1 cellular context compared by ENCODE assay signal in the genomic region with DNA sequence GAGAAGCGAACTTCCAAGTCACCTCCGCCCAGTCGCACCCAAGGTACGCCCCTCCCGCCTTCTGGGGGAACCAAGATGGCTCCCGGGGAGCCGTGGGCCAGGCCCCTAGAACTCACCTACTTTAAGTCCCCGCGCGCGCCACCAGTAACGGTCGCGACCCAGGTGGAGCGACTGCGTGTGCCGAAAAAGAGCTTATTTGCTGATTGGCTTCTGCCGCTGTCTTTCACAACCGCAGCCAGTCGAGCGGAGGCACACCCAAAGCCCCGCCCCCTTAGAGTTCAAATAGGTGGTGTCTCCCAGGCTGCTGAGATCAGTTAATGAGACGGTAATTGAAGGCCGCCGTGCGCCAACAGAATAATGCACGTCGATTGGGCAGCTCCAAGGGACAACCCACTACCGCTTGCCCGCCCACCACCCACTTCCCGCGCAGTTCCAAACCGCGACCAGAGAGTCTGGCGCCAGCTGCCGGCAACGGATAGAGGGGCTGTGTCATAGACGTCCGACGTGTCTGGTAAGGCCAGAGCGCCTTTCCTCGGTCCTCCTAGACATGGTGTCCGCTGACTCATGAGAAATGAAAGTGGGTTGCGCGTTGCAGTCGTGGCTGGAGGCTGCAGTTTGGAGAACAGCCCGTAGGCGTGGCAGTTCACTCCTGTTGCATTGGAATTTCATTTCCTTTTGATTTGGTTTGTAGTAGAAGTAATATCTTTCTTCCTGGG.
A peak's percentile ranks its signal among the peaks of the same experiment; 100 is the strongest.
TF ChIP-seq lines count a peak whose summit lies in the region.

Gene MDC1, minus strand, starts transcription at position 153 of the 716 bp plus-strand sequence. CDS start 2,106 bp downstream, outside the sequence.

TF ChIP-seq in WTC11, 78 proteins besides CTCF, POLR2A, EP300 and RAD21 (continued from another document and continues in another):
- TF ChIP-seq, protein P1, sequence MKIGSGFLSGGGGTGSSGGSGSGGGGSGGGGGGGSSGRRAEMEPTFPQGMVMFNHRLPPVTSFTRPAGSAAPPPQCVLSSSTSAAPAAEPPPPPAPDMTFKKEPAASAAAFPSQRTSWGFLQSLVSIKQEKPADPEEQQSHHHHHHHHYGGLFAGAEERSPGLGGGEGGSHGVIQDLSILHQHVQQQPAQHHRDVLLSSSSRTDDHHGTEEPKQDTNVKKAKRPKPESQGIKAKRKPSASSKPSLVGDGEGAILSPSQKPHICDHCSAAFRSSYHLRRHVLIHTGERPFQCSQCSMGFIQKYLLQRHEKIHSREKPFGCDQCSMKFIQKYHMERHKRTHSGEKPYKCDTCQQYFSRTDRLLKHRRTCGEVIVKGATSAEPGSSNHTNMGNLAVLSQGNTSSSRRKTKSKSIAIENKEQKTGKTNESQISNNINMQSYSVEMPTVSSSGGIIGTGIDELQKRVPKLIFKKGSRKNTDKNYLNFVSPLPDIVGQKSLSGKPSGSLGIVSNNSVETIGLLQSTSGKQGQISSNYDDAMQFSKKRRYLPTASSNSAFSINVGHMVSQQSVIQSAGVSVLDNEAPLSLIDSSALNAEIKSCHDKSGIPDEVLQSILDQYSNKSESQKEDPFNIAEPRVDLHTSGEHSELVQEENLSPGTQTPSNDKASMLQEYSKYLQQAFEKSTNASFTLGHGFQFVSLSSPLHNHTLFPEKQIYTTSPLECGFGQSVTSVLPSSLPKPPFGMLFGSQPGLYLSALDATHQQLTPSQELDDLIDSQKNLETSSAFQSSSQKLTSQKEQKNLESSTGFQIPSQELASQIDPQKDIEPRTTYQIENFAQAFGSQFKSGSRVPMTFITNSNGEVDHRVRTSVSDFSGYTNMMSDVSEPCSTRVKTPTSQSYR (CRISPR knock-in tag; IDR thresholded peaks at IDR 0.05): peak; percentile 81
- no peak for TF ChIP-seq TP53 (CRISPR knock-in tag; IDR thresholded peaks at IDR 0.05)
- no peak for TF ChIP-seq ZNF416 (CRISPR knock-in tag; IDR thresholded peaks at IDR 0.05)
- no peak for TF ChIP-seq MXD4 (CRISPR knock-in tag; IDR thresholded peaks at IDR 0.05; ENCODE audit: borderline replicate concordance)
- TF ChIP-seq MLX (CRISPR knock-in tag; IDR thresholded peaks at IDR 0.05): no peak
- no peak for TF ChIP-seq ESRRA (CRISPR knock-in tag; IDR thresholded peaks at IDR 0.05; ENCODE audit: borderline replicate concordance)
- TF ChIP-seq, protein P2, sequence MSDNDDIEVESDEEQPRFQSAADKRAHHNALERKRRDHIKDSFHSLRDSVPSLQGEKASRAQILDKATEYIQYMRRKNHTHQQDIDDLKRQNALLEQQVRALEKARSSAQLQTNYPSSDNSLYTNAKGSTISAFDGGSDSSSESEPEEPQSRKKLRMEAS (CRISPR knock-in tag; IDR thresholded peaks at IDR 0.05): peak; percentile 81
- TF ChIP-seq TEAD1 (CRISPR knock-in tag; IDR thresholded peaks at IDR 0.05): 0 out of 2 replicates have a peak, but pooled peaks have one; percentile 33
- TF ChIP-seq NFYB (CRISPR knock-in tag; conservative IDR thresholded peaks at IDR 0.05; ENCODE audit: low read depth): peak; percentile 82
- 0 out of 2 replicates have a peak, but pooled peaks have one; percentile 10 for TF ChIP-seq ZNF423 (CRISPR knock-in tag; IDR thresholded peaks at IDR 0.05)
- TF ChIP-seq NFATC4 (CRISPR knock-in tag; IDR thresholded peaks at IDR 0.05): no peak
- TF ChIP-seq SMAD3 (CRISPR knock-in tag; IDR thresholded peaks at IDR 0.05; ENCODE audit: borderline replicate concordance): no peak
- TF ChIP-seq, protein P3, sequence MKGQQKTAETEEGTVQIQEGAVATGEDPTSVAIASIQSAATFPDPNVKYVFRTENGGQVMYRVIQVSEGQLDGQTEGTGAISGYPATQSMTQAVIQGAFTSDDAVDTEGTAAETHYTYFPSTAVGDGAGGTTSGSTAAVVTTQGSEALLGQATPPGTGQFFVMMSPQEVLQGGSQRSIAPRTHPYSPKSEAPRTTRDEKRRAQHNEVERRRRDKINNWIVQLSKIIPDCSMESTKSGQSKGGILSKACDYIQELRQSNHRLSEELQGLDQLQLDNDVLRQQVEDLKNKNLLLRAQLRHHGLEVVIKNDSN (CRISPR knock-in tag; IDR thresholded peaks at IDR 0.05): peak; percentile 37; the same call in 1 of the 2 replicates
- TF ChIP-seq MYBL2 (CRISPR knock-in tag; IDR thresholded peaks at IDR 0.05): peak; percentile 99
- TF ChIP-seq ZNF396 (CRISPR knock-in tag; IDR thresholded peaks at IDR 0.05; ENCODE audit: borderline replicate concordance): no peak
- peak; percentile 85; the same call in 1 of the 2 replicates for TF ChIP-seq E2F1 (CRISPR knock-in tag; IDR thresholded peaks at IDR 0.05)
- TF ChIP-seq GTF2I (CRISPR knock-in tag; conservative IDR thresholded peaks at IDR 0.05): no peak
- peak; percentile 87 for TF ChIP-seq FOXP1 (CRISPR knock-in tag; IDR thresholded peaks at IDR 0.05; ENCODE audit: borderline replicate concordance)
- TF ChIP-seq EMX1 (CRISPR knock-in tag; IDR thresholded peaks at IDR 0.05): peak; percentile 36; the same call in 1 of the 2 replicates
- no peak for TF ChIP-seq ZNF121 (CRISPR knock-in tag; IDR thresholded peaks at IDR 0.05)
- peak; percentile 56; the same call in 1 of the 2 replicates for TF ChIP-seq FOXP4 (CRISPR knock-in tag; IDR thresholded peaks at IDR 0.05)
- TF ChIP-seq AFF4 (CRISPR knock-in tag; IDR thresholded peaks at IDR 0.05; ENCODE audit: borderline replicate concordance): peak; percentile 87; the same call in 1 of the 2 replicates
- no peak for TF ChIP-seq ATF1 (CRISPR knock-in tag; IDR thresholded peaks at IDR 0.05)
- TF ChIP-seq ETV6 (CRISPR knock-in tag; IDR thresholded peaks at IDR 0.05): peak; percentile 91
- TF ChIP-seq, protein P4, sequence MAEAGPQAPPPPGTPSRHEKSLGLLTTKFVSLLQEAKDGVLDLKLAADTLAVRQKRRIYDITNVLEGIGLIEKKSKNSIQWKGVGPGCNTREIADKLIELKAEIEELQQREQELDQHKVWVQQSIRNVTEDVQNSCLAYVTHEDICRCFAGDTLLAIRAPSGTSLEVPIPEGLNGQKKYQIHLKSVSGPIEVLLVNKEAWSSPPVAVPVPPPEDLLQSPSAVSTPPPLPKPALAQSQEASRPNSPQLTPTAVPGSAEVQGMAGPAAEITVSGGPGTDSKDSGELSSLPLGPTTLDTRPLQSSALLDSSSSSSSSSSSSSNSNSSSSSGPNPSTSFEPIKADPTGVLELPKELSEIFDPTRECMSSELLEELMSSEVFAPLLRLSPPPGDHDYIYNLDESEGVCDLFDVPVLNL (CRISPR knock-in tag; IDR thresholded peaks at IDR 0.05; ENCODE audit: borderline replicate concordance, low read depth): peak; percentile 90
- TF ChIP-seq ZSCAN18 (CRISPR knock-in tag; IDR thresholded peaks at IDR 0.05): no peak
- TF ChIP-seq, protein P5, sequence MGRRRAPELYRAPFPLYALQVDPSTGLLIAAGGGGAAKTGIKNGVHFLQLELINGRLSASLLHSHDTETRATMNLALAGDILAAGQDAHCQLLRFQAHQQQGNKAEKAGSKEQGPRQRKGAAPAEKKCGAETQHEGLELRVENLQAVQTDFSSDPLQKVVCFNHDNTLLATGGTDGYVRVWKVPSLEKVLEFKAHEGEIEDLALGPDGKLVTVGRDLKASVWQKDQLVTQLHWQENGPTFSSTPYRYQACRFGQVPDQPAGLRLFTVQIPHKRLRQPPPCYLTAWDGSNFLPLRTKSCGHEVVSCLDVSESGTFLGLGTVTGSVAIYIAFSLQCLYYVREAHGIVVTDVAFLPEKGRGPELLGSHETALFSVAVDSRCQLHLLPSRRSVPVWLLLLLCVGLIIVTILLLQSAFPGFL (CRISPR knock-in tag; IDR thresholded peaks at IDR 0.05; ENCODE audit: borderline replicate concordance): no peak
- TF ChIP-seq KAT7 (CRISPR knock-in tag; IDR thresholded peaks at IDR 0.05; ENCODE audit: borderline replicate concordance): no peak
- TF ChIP-seq, protein P6, sequence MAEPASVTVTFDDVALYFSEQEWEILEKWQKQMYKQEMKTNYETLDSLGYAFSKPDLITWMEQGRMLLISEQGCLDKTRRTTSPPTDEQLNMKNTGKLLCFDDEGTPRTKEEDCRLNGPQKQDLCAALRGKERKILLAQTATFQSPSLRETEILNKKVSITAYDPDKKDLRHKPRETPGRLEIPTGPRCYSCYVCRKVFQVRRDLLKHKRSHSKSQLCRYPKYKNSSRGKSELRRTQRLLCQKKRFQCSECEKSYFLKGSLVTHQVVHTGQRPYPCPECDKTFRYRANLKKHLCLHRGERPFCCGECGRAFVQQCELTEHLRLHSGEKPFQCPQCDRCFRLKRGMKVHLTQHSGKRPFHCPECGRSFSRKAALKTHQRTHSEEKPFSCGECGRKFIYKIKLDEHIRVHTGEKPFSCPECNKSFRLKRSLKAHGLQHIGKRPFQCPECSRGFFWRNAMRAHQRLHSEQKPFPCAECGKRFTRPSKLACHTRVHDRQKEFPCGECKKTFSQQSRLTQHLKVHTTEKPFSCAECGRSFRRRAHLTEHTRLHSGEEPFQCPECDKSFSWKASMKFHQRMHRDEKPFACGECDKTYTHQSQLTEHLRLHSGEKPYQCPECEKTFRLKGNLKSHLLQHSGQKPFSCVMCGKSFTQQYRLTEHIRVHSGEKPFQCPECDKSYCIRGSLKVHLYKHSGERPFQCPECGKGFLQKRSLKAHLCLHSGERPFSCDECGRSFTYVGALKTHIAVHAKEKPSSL (CRISPR knock-in tag; conservative IDR thresholded peaks at IDR 0.05): no peak
- TF ChIP-seq, protein P7, sequence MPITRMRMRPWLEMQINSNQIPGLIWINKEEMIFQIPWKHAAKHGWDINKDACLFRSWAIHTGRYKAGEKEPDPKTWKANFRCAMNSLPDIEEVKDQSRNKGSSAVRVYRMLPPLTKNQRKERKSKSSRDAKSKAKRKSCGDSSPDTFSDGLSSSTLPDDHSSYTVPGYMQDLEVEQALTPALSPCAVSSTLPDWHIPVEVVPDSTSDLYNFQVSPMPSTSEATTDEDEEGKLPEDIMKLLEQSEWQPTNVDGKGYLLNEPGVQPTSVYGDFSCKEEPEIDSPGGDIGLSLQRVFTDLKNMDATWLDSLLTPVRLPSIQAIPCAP (CRISPR knock-in tag; IDR thresholded peaks at IDR 0.05): peak; percentile 81; the same call in 1 of the 2 replicates
